Comparison of ENCODE assay signal across 21 cellular contexts in genomic region chr11:73290536-73290935, GRCh38. TPM values are rescaled to one million over a fixed set of nuclear protein-coding genes. Genes with fewer than 3 reads are reported as not detected.
DNase-seq lines count a peak whose midpoint lies in the region; FAIRE-seq and TF ChIP-seq lines count a peak whose summit lies in the region.
"Had no signal": no experiment of that assay in that cellular context is flagged by ENCODE, and none has a peak within 500 bp of the region (broad histone marks: within the 10 kb centered on the region; RNA-seq: fewer than 3 reads in every experiment).

No MANE protein-coding gene starts in this region.

- H3K9me3 ChIP-seq in astrocyte (ENCODE audit: insufficient read depth, low read depth, low read length) (no peaks in the 10 kb centered on the region), kidney (ENCODE audit: control insufficient read depth in 1 of 2, low read length in 2 of 2) (no peaks in the 10 kb centered on the region), trophoblast cell (ENCODE audit: insufficient read depth, low read depth, low read length) (no peaks in the 10 kb centered on the region)
- H3K9me3 ChIP-seq: BE2C, Caco-2 had no signal

- no peak overlapping the region for H2BK120ac ChIP-seq in trophoblast cell (ENCODE audit: insufficient read depth, low read length, poor library complexity)

- no peak overlapping the region for H3K23ac ChIP-seq in trophoblast cell (ENCODE audit: low read length)

- H3K27me3 ChIP-seq in astrocyte (ENCODE audit: insufficient read depth, low read length) (no peaks in the 10 kb centered on the region), trophoblast cell (ENCODE audit: insufficient read depth, low read length) (no peaks in the 10 kb centered on the region)
- H3K27me3 ChIP-seq: BE2C had no signal

- H4K20me1 ChIP-seq in astrocyte (ENCODE audit: insufficient read depth, low read length), result no peaks in the 10 kb centered on the region

- FAIRE-seq in astrocyte (lab: Jason Lieb, UNC) (no peak), kidney (lab: Jason Lieb, UNC) (no peak)
- FAIRE-seq: A204.1, D721Med, HTR-8/SVneo had no signal

- H3K14ac ChIP-seq in trophoblast cell (ENCODE audit: low read length), result no peak overlapping the region

- peaks cover 4% of the 10 kb centered on the region for H3K79me1 ChIP-seq in trophoblast cell (ENCODE audit: low read length)

- H2BK5ac ChIP-seq in trophoblast cell (ENCODE audit: low read depth, low read length, poor library complexity), result no peak overlapping the region

- TF ChIP-seq CTCF in astrocyte (IDR thresholded peaks at IDR 0.05; ENCODE audit: insufficient read depth, low read depth, low read length) (no peak), kidney (IDR thresholded peaks at IDR 0.05; ENCODE audit: borderline replicate concordance, extremely low read depth, insufficient read depth) (no peak)

- H3K4me1 Mint-ChIP-seq in astrocyte (ENCODE audit: low read depth, unreplicated experiment), result peaks cover 6% of the 10 kb centered on the region

- H3K9ac ChIP-seq in astrocyte (ENCODE audit: low read length) (no peak overlapping the region), kidney (ENCODE audit: low read length in 2 of 2) (no peak overlapping the region), trophoblast cell (ENCODE audit: low read length) (no peak overlapping the region)

- H3K4me3 ChIP-seq in astrocyte (ENCODE audit: insufficient read depth, low read depth, low read length), result no peak overlapping the region
- H3K4me3 ChIP-seq in kidney (ENCODE audit: low read length in 2 of 2), result no peak overlapping the region
- no peak overlapping the region for H3K4me3 ChIP-seq in trophoblast cell (ENCODE audit: low read depth, low read length)

- intact Hi-C loops in kidney (cut with DNase I), result loop anchor here (10.0 kb wide), 1 partner anchor 104 kb away; no protein-coding TSS in a partner anchor

- WGBS in trophoblast cell (ENCODE audit: extremely low coverage, insufficient coverage, insufficient read length), result no CpG with 5 or more reads among the region's 4 CpGs

- no peak overlapping the region for H3K18ac ChIP-seq in trophoblast cell (ENCODE audit: low read length)

- peaks cover 3% of the 10 kb centered on the region for H3K36me3 Mint-ChIP-seq in astrocyte (ENCODE audit: low read depth, unreplicated experiment)
- H3K36me3 Mint-ChIP-seq: IgD-negative memory B cell had no signal

- peak overlapping the region; percentile 53 for H3K27ac Mint-ChIP-seq in astrocyte (ENCODE audit: unreplicated experiment)
- H3K27ac Mint-ChIP-seq: CD4-positive, alpha-beta T cell; HFFc6 had no signal

- H3K4me1 ChIP-seq in astrocyte (ENCODE audit: insufficient read depth, low read length), result peaks cover 26% of the 10 kb centered on the region
- peaks cover 10 to 16% of the 10 kb centered on the region in 2 donors for H3K4me1 ChIP-seq in kidney (ENCODE audit: control insufficient read depth in 1 of 2, insufficient read depth in 1 of 2, low read depth in 1 of 2, low read length in 2 of 2)
- H3K4me1 ChIP-seq in trophoblast cell (ENCODE audit: control insufficient read depth in 1 of 2, insufficient read depth in 2 of 2, low read length in 2 of 2), result peaks cover 24 to 41% of the 10 kb centered on the region in 2 experiments

- no peak overlapping the region for H3K4me2 ChIP-seq in astrocyte (ENCODE audit: low read length)
- H3K4me2 ChIP-seq in trophoblast cell (ENCODE audit: low read length), result no peak overlapping the region

- peak overlapping the region; percentile 0 for H3K4ac ChIP-seq in trophoblast cell (ENCODE audit: low read depth, low read length)

- H4K8ac ChIP-seq in trophoblast cell (ENCODE audit: low read depth, low read length), result no peak overlapping the region

- DNase-seq in astrocyte (ENCODE audit: low read depth), result no peak
- peak; percentile 60 for DNase-seq in kidney
- no peak for DNase-seq in trophoblast cell
- no peak for DNase-seq in HT-29 (ENCODE audit: low spot score)
- no peak for DNase-seq in NCI-H446 (lab: John Stamatoyannopoulos, UW)
- DNase-seq in activated CD4-positive, alpha-beta T cell treated with anti-CD3 and anti-CD28 coated beads, Interleukin-2, amount 50 U/mL, for 4 hours, result no peak
- no peak for DNase-seq in DMS79 (lab: John Stamatoyannopoulos, UW)
- DNase-seq: ACHN; BE2C; Caco-2; CD4-positive, alpha-beta T cell; GF-D8; GOT3; H7; HFFc6 had no signal

- H4K91ac ChIP-seq in trophoblast cell (ENCODE audit: low read depth, low read length), result no peak overlapping the region

- H2BK12ac ChIP-seq in trophoblast cell (ENCODE audit: low read length), result no peak overlapping the region

- H2AFZ ChIP-seq in astrocyte (ENCODE audit: low read depth, low read length) (no peak overlapping the region), trophoblast cell (ENCODE audit: insufficient read depth, low read length, poor library complexity) (no peak overlapping the region)

- H3K27ac ChIP-seq in astrocyte (ENCODE audit: low read depth, low read length) (no peak overlapping the region), kidney (ENCODE audit: low read depth in 2 of 2, low read length in 2 of 2) (no peak overlapping the region), trophoblast cell (ENCODE audit: low read depth, low read length) (no peak overlapping the region)
- H3K27ac ChIP-seq: C4-2B, HL-60 had no signal

- no peaks in the 10 kb centered on the region for H3K79me2 ChIP-seq in astrocyte (ENCODE audit: insufficient read depth, low read length)
- peaks cover 6% of the 10 kb centered on the region for H3K79me2 ChIP-seq in trophoblast cell (ENCODE audit: control insufficient read depth, insufficient read depth, low read length, poor library complexity)

- H4K12ac ChIP-seq in trophoblast cell (ENCODE audit: low read depth, low read length), result no peak overlapping the region

- H3K4me3 Mint-ChIP-seq in astrocyte (ENCODE audit: unreplicated experiment), result no peak overlapping the region
- H3K4me3 Mint-ChIP-seq: CD4-positive, alpha-beta T cell; HFFc6 had no signal

- no peak overlapping the region for H2AK5ac ChIP-seq in trophoblast cell (ENCODE audit: low read length)

- H3K36me3 ChIP-seq in astrocyte (ENCODE audit: insufficient read depth, low read length), result no peaks in the 10 kb centered on the region
- no peaks in the 10 kb centered on the region for H3K36me3 ChIP-seq in kidney (ENCODE audit: control insufficient read depth in 1 of 2, insufficient read depth in 2 of 2, low read length in 2 of 2)
- H3K36me3 ChIP-seq in trophoblast cell (ENCODE audit: control insufficient read depth in 1 of 2, insufficient read depth in 2 of 2, low read length in 2 of 2), result peaks cover 2 to 12% of the 10 kb centered on the region in 2 experiments

- H3K9me3 Mint-ChIP-seq in astrocyte (ENCODE audit: unreplicated experiment), result no peaks in the 10 kb centered on the region
- H3K9me3 Mint-ChIP-seq: CD4-positive, alpha-beta T cell; HFFc6; IgD-negative memory B cell had no signal

- peaks cover 33% of the 10 kb centered on the region for H3K27me3 Mint-ChIP-seq in astrocyte (ENCODE audit: low read depth, unreplicated experiment)
- H3K27me3 Mint-ChIP-seq: CD4-positive, alpha-beta T cell had no signal

RNA-seq across cellular contexts. Expression of gene ARHGEF17, which starts 17.5 kb away (rescaled TPM):
- total RNA-seq in astrocyte, result 59.7 and 66.4 TPM in 2 replicates
- total RNA-seq in kidney, result 68.2 TPM
- polyA plus RNA-seq in kidney (ENCODE audit: insufficient read depth, low read depth, low replicate concordance), result 36.6 TPM
- polyA plus RNA-seq in trophoblast cell (2013), result 31.0 and 31.5 TPM in 2 replicates
- 31.9 and 33.1 TPM in 2 replicates for total RNA-seq in HT-29 (2014; rRNA removed; shearing (Covaris generic))
- total RNA-seq: CD4-positive, alpha-beta T cell had no signal
- polyA plus RNA-seq: IgD-negative memory B cell had no signal

RNA-seq across cellular contexts. Expression of gene P2RY6, which starts 18.4 kb away (rescaled TPM):
- total RNA-seq in astrocyte (0.14 and 0.75 TPM in 2 replicates), kidney (17.9 TPM)
- 6.7 TPM for polyA plus RNA-seq in kidney (ENCODE audit: insufficient read depth, low read depth, low replicate concordance)
- 45.7 and 47.8 TPM in 2 replicates for polyA plus RNA-seq in trophoblast cell (2013)
- total RNA-seq in HT-29 (2014; rRNA removed; shearing (Covaris generic)), result not detected in 2 replicates
- total RNA-seq: CD4-positive, alpha-beta T cell had no signal
- polyA plus RNA-seq: IgD-negative memory B cell had no signal

Comparison
In these comparisons a context has a peak if more than half of its experiments do, and no peak if none do; other contexts are left out.
1. RNA of gene P2RY6, which starts 18.4 kb away (total RNA-seq): 17.9 TPM in kidney (single experiment); 0.14 to 0.75 TPM in astrocyte and not detected in HT-29; every median in the first group is over 10 times any median in the second.